Comparison of ENCODE assay signal across 8 cellular contexts in genomic region chr12:57782608-57783465, GRCh38. TPM values are rescaled to one million over a fixed set of nuclear protein-coding genes. Genes with fewer than 3 reads are reported as not detected.
DNase-seq lines count a peak whose midpoint lies in the region; ATAC-seq and TF ChIP-seq lines count a peak whose summit lies in the region.

TSFM (plus strand) TSS chr12:57782787; CDS start chr12:57782802, 15 bp downstream.

- peaks cover 16% of the 10 kb centered on the region for H3K36me3 Mint-ChIP-seq in activated CD4-positive, alpha-beta T cell treated with anti-CD3 and anti-CD28 coated beads for 36 hours (ENCODE audit: low read depth)

- peak; percentile 96 for TF ChIP-seq POLR2A in GM19193 (IDR thresholded peaks at IDR 0.05; ENCODE audit: extremely low read depth, insufficient read depth, insufficient read length)

- intact Hi-C loops in activated CD4-positive, alpha-beta T cell treated with anti-CD3 and anti-CD28 coated beads for 36 hours (cut with DNase I, micrococcal nuclease), result loop anchor here (1.0 to 5.0 kb wide), 6 partner anchors 11 to 158 kb away; partner anchors contain the start of genes CTDSP2 (in 2 of the 2), EEF1AKMT3 (in 2 of the 2), METTL1 (in 2 of the 2) and ATP23 (in 1 of the 2)
- intact Hi-C loops in left colon (cut with DNase I, micrococcal nuclease), result no loop called here

- TF ChIP-seq CTCF in BJ (IDR thresholded peaks at IDR 0.05; ENCODE audit: insufficient read depth, low read depth, low read length), result peak; percentile 92

- peak within 1 kb of the TSS; percentile 11 for H3K27ac ChIP-seq in cingulate gyrus (ENCODE audit: low read depth, low read length)

- CTCF ChIA-PET in BJ (lab: Yijun Ruan, JAX), result interaction anchor here (0.6 to 1.6 kb wide), 24 partner anchors 9 to 1132 kb away, joined by 3 to 12 read pairs (median 3); partner anchors contain the start of genes ATP23, AVIL, EEF1AKMT3 and METTL1
- CTCF ChIA-PET in activated CD4-positive, alpha-beta T cell treated with anti-CD3 and anti-CD28 coated beads for 36 hours (lab: Charles Lee), result interaction anchor here (0.6 to 3.8 kb wide), 25 partner anchors 10 to 157 kb away, joined by 3 to 24 read pairs (median 4); partner anchors contain the start of genes AVIL, CDK4, EEF1AKMT3 and METTL1

- no peaks in the 10 kb centered on the region for H3K27me3 ChIP-seq in BJ (ENCODE audit: control insufficient read depth, insufficient read depth, low read length)

- no peaks in the 10 kb centered on the region for H3K27me3 Mint-ChIP-seq in activated CD4-positive, alpha-beta T cell treated with anti-CD3 and anti-CD28 coated beads for 36 hours

- no peaks in the 10 kb centered on the region for H3K9me3 Mint-ChIP-seq in activated CD4-positive, alpha-beta T cell treated with anti-CD3 and anti-CD28 coated beads for 36 hours (ENCODE audit: low read depth)

- DNase-seq in BJ (ENCODE audit: low read depth) (peak; percentile 36), NCI-H510A (lab: John Stamatoyannopoulos, UW) (peak; percentile 96), left colon (peak; percentile 94 to 99)
- peak; percentile 99 for DNase-seq in activated CD4-positive, alpha-beta T cell treated with anti-CD3 and anti-CD28 coated beads for 36 hours
- DNase-seq in stimulated activated CD4-positive, alpha-beta T cell treated with anti-CD3 and anti-CD28 coated beads, Interleukin-1b, Interleukin-23, amount 100 ng/mL, for 48 hours, result peak; percentile 96

- H3K27ac Mint-ChIP-seq in activated CD4-positive, alpha-beta T cell treated with anti-CD3 and anti-CD28 coated beads for 36 hours, result peak within 1 kb of the TSS; percentile 98

- H3K4me1 Mint-ChIP-seq in activated CD4-positive, alpha-beta T cell treated with anti-CD3 and anti-CD28 coated beads for 36 hours, result peaks cover 35% of the 10 kb centered on the region

- peaks cover 13% of the 10 kb centered on the region for H3K36me3 ChIP-seq in BJ (ENCODE audit: control insufficient read depth, insufficient read depth, low read length)

- ATAC-seq in HG03439 (IDR thresholded peaks at IDR 0.05; ENCODE audit: unreplicated experiment) (peak; percentile 81), left colon (peak; percentile 94)
- ATAC-seq in activated CD4-positive, alpha-beta T cell treated with anti-CD3 and anti-CD28 coated beads for 36 hours, result peak; percentile 93

- POLR2A ChIA-PET in BJ (lab: Charles Lee), result interaction anchor here (1.0 kb wide), 1 partner anchor 11 kb away, joined by 4 read pairs; no protein-coding TSS in a partner anchor
- POLR2A ChIA-PET in activated CD4-positive, alpha-beta T cell treated with anti-CD3 and anti-CD28 coated beads for 36 hours (lab: Charles Lee), result interaction anchor here (0.9 to 1.1 kb wide), 2 partner anchors 11 to 159 kb away, joined by 3 to 5 read pairs; partner anchors contain the start of genes ATP23, EEF1AKMT3 and METTL1

- H3K4me3 Mint-ChIP-seq in activated CD4-positive, alpha-beta T cell treated with anti-CD3 and anti-CD28 coated beads for 36 hours, result peak within 1 kb of the TSS; percentile 98

- H3K4me3 ChIP-seq in BJ (ENCODE audit: low read depth, low read length), result peak within 1 kb of the TSS; percentile 76

RNA-seq across cellular contexts. Expression of gene TSFM, which starts in this region (rescaled TPM):
- 14.5 and 15.1 TPM in 2 replicates for polyA plus RNA-seq in BJ (2011; rRNA removed)
- polyA minus RNA-seq in BJ (2011; rRNA and poly(A)+ RNA removed), result 3.8 and 5.1 TPM in 2 replicates
- total RNA-seq in activated CD4-positive, alpha-beta T cell treated with anti-CD3 and anti-CD28 coated beads for 36 hours, result 10 to 100 TPM; 30.7 to 56.9 TPM
- 10 to 100 TPM; 25.3 to 31.8 TPM for total RNA-seq in left colon

Comparison
In these comparisons a context has a peak if more than half of its experiments do, and no peak if none do; other contexts are left out.
1. Peak in every context shown above with its lines: DNase-seq, ATAC-seq, H3K4me3 ChIP-seq and H3K27ac ChIP-seq.
2. DNase-seq: peak in every context shown above with its lines; median percentile 99 in activated CD4-positive, alpha-beta T cell treated with anti-CD3 and anti-CD28 coated beads for 36 hours; 96 in left colon; 96 in NCI-H510A; 96 in stimulated activated CD4-positive, alpha-beta T cell treated with anti-CD3 and anti-CD28 coated beads, Interleukin-1b, Interleukin-23, amount 100 ng/mL, for 48 hours; 36 in BJ.
3. intact Hi-C loops: an anchor here in activated CD4-positive, alpha-beta T cell treated with anti-CD3 and anti-CD28 coated beads for 36 hours (1.0 to 5.0 kb wide); none called in left colon.